Comparison of ENCODE assay signal across 22 cellular contexts in genomic region chr19:8254286-8255001, GRCh38.
"Had no signal": no experiment of that assay in that cellular context is flagged by ENCODE, and none has a peak within 500 bp of the region (broad histone marks: within the 10 kb centered on the region; RNA-seq: fewer than 3 reads in every experiment).

No MANE protein-coding gene starts in this region.

- H3K4me1 ChIP-seq: colonic mucosa, foreskin keratinocyte had no signal

- FAIRE-seq: endothelial cell of umbilical vein, small intestine, urothelium cell line had no signal

- ATAC-seq: foreskin keratinocyte; left colon; naive thymus-derived CD8-positive, alpha-beta T cell had no signal

- H3K9me3 ChIP-seq: colonic mucosa, neutrophil, ovary, right atrium auricular region, stomach, thoracic aorta had no signal

- H3K36me3 ChIP-seq: colonic mucosa, neutrophil, ovary had no signal

- H3K27ac ChIP-seq: colonic mucosa, foreskin keratinocyte, neutrophil, ovary, right atrium auricular region, stomach, thoracic aorta had no signal

- DNase-seq: colonic mucosa; dermis blood vessel endothelial cell; endodermal cell; erythroblast; foreskin keratinocyte; head of caudate nucleus; hippocampal formation; left colon; mammary epithelial cell; naive thymus-derived CD8-positive, alpha-beta T cell; ovary; small intestine; stimulated activated CD4-positive, alpha-beta T cell treated with anti-CD3 and anti-CD28 coated beads, Interleukin-12 subunit alpha, Interleukin-12 subunit beta, amount 100 ng/mL, for 4 hours; stimulated activated naive CD4-positive, alpha-beta T cell; stomach; substantia nigra; trophoblast cell had no signal

- H3K4me3 ChIP-seq: colonic mucosa, ovary, right atrium auricular region, stomach, thoracic aorta had no signal

- H3K27me3 ChIP-seq: colonic mucosa, foreskin keratinocyte, neutrophil, ovary, right atrium auricular region, stomach had no signal
